27 cellular contexts compared by ENCODE assay signal in genomic region chr20:62011938-62012534, GRCh38.
"Had no signal": no experiment of that assay in that cellular context is flagged by ENCODE, and none has a peak within 500 bp of the region (broad histone marks: within the 10 kb centered on the region; RNA-seq: fewer than 3 reads in every experiment).

No MANE protein-coding gene starts in this region.

- DNase-seq: activated B cell treated with CpG ODN at 0.5 μM for 24 hours; activated CD8-positive, alpha-beta memory T cell treated with anti-CD3 and anti-CD28 coated beads, Interleukin-2, amount 10 ng/mL, durations not matched to agents 7 days and 5 days; activated CD8-positive, alpha-beta T cell treated with anti-CD3 and anti-CD28 coated beads, Interleukin-2, amount 10 ng/mL, durations not matched to agents 7 days and 5 days; activated naive CD4-positive, alpha-beta T cell; activated T-cell treated with anti-CD3 and anti-CD28 coated beads, Interleukin-2, amount 50 U/mL, for 72 hours; anterior cingulate cortex; foreskin keratinocyte; heart right ventricle; kidney glomerular epithelial cell; mesendoderm; natural killer cell; stimulated activated CD4-positive, alpha-beta T cell treated with anti-CD3 and anti-CD28 coated beads, Interleukin-15, amount 100 ng/mL, for 24 hours; stimulated activated CD4-positive, alpha-beta T cell treated with anti-CD3 and anti-CD28 coated beads, Interleukin-2, amount 100 ng/mL, for 24 hours; stimulated activated naive CD4-positive, alpha-beta T cell; T-helper 2 cell; tibial artery; upper lobe of right lung had no signal

- H3K4me1 ChIP-seq: foreskin keratinocyte, lower lobe of right lung, neural progenitor cell, upper lobe of right lung had no signal

- H3K36me3 Mint-ChIP-seq: natural killer cell had no signal

- H3K4me2 ChIP-seq: neural progenitor cell had no signal

- ATAC-seq: activated CD8-positive, alpha-beta memory T cell treated with anti-CD3 and anti-CD28 coated beads, Interleukin-2, amount 10 ng/mL, durations not matched to agents 7 days and 5 days; activated CD8-positive, alpha-beta T cell treated with anti-CD3 and anti-CD28 coated beads, Interleukin-2, amount 10 ng/mL, durations not matched to agents 7 days and 5 days; activated T-cell treated with anti-CD3 and anti-CD28 coated beads, Interleukin-2, amount 50 U/mL, for 72 hours; foreskin keratinocyte; left lobe of liver; lower lobe of right lung; natural killer cell; upper lobe of right lung had no signal

- H3K27ac ChIP-seq: esophagus muscularis mucosa, foreskin keratinocyte, heart right ventricle, lower lobe of right lung, neural progenitor cell, suprapubic skin, tibial artery, upper lobe of right lung had no signal

- H3K4me3 ChIP-seq: esophagus muscularis mucosa, heart right ventricle, lower lobe of right lung, neural progenitor cell, suprapubic skin, tibial artery, upper lobe of right lung had no signal

- H3K9me3 Mint-ChIP-seq: activated B cell treated with CpG ODN at 0.5 μM for 24 hours; activated naive CD4-positive, alpha-beta T cell treated with anti-CD3 and anti-CD28 coated beads, Interleukin-2, amount 50 U/mL, for 72 hours; activated T-cell treated with anti-CD3 and anti-CD28 coated beads, Interleukin-2, amount 50 U/mL, for 72 hours; central memory CD8-positive, alpha-beta T cell; dendritic cell treated with granulocyte-macrophage colony-stimulating factor and Interleukin-4, amounts not matched to agents 40 ng/mL and 50 ng/mL, for 4 days; natural killer cell; neural progenitor cell had no signal

- H3K9ac ChIP-seq: neural progenitor cell had no signal

- H2AFZ ChIP-seq: neural progenitor cell had no signal

- H3K27me3 Mint-ChIP-seq: activated B cell treated with CpG ODN at 0.5 μM for 24 hours; activated CD8-positive, alpha-beta memory T cell treated with anti-CD3 and anti-CD28 coated beads, Interleukin-2, amount 10 ng/mL, durations not matched to agents 7 days and 5 days; central memory CD8-positive, alpha-beta T cell; dendritic cell treated with granulocyte-macrophage colony-stimulating factor and Interleukin-4, amounts not matched to agents 40 ng/mL and 50 ng/mL, for 4 days; progenitor cell of endocrine pancreas had no signal

- FAIRE-seq: bronchial epithelial cell had no signal

- H3K27ac Mint-ChIP-seq: activated B cell treated with CpG ODN at 0.5 μM for 24 hours; activated CD8-positive, alpha-beta T cell treated with anti-CD3 and anti-CD28 coated beads, Interleukin-2, amount 10 ng/mL, durations not matched to agents 7 days and 5 days; activated T-cell treated with anti-CD3 and anti-CD28 coated beads, Interleukin-2, amount 50 U/mL, for 72 hours; dendritic cell treated with granulocyte-macrophage colony-stimulating factor and Interleukin-4, amounts not matched to agents 40 ng/mL and 50 ng/mL, for 4 days; natural killer cell; progenitor cell of endocrine pancreas had no signal

- H3K4me3 Mint-ChIP-seq: activated B cell treated with CpG ODN at 0.5 μM for 24 hours; activated CD8-positive, alpha-beta memory T cell treated with anti-CD3 and anti-CD28 coated beads, Interleukin-2, amount 10 ng/mL, durations not matched to agents 7 days and 5 days; activated CD8-positive, alpha-beta T cell treated with anti-CD3 and anti-CD28 coated beads, Interleukin-2, amount 10 ng/mL, durations not matched to agents 7 days and 5 days; activated T-cell treated with anti-CD3 and anti-CD28 coated beads, Interleukin-2, amount 50 U/mL, for 72 hours; central memory CD8-positive, alpha-beta T cell; dendritic cell treated with granulocyte-macrophage colony-stimulating factor and Interleukin-4, amounts not matched to agents 40 ng/mL and 50 ng/mL, for 4 days; natural killer cell had no signal

- H3K36me3 ChIP-seq: neural progenitor cell had no signal

- H3K9me3 ChIP-seq: esophagus muscularis mucosa, heart right ventricle, lower lobe of right lung, suprapubic skin, tibial artery, upper lobe of right lung had no signal

- H3K27me3 ChIP-seq: esophagus muscularis mucosa, foreskin keratinocyte, heart right ventricle, neural progenitor cell, suprapubic skin, tibial artery, upper lobe of right lung had no signal
